ENCODE assay signal across 11 cellular contexts in the genomic region with DNA sequence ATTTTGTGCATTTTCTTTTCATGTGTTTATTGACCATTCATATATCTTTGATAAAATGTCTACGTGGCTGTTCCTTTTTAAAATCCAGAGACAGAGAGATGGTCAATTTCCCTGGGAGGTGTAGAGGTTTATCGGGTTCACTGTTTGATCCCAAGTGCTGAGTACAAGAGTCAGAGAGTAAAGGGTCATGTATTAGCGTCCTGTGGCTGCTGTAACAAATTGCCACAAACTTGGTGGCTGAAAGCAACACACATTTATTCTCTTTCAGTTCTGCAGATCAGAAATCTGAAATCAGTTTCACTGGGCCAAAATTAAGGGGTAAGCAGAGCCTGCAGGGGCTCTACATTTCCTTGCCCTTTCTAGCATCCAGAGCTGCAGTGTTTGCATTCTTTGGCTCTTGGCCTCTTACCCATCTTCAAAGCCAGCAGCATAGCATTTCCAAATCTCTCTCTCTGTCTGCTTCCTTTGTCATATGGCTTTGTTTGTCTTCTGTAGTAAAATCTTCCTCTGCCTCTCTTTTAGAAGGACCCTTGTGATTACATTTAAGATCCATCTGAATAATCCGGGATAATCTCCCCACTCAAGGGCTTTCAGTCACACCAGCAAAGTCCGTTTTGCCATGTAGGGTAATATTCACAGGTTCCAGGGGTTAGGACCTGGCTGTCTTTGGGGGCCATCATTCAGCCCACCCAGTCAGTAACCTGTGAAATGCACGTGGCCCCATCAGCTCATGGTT. TPM values are rescaled to one million over a fixed set of nuclear protein-coding genes. Genes with fewer than 3 reads are reported as not detected.
A peak's percentile ranks its signal among the peaks of the same experiment; 100 is the strongest.
DNase-seq lines count a peak whose midpoint lies in the region; ATAC-seq and TF ChIP-seq lines count a peak whose summit lies in the region.
"Had no signal": no experiment of that assay in that cellular context is flagged by ENCODE, and none has a peak within 500 bp of the region (broad histone marks: within the 10 kb centered on the region; RNA-seq: fewer than 3 reads in every experiment).

No MANE protein-coding gene starts in this region.

- peaks cover 0 to 10% of the 10 kb centered on the region in 2 donors for H3K4me1 Mint-ChIP-seq in stimulated activated naive B cell treated with anti-CD40 and anti-IgM and Interleukin-4, amounts not matched to agents 10 μg/mL and 1 μg/mL and 100 μg/mL, for 72 hours
- peaks cover 0 to 4% (median 3%) of the 10 kb centered on the region in 3 donors for H3K4me1 Mint-ChIP-seq in T-cell

- peaks cover 9 to 10% of the 10 kb centered on the region in 2 donors for H3K27me3 Mint-ChIP-seq in stimulated activated naive B cell treated with anti-CD40 and anti-IgM and Interleukin-4, amounts not matched to agents 10 μg/mL and 1 μg/mL and 100 μg/mL, for 72 hours
- peaks cover 2 to 4% of the 10 kb centered on the region in 2 donors for H3K27me3 Mint-ChIP-seq in T-cell

- peak overlapping the region; percentile 94 for H3K4me2 ChIP-seq in PC-3 (ENCODE audit: low read length)

- H3K79me2 ChIP-seq in PC-3 (ENCODE audit: low read length), result no peaks in the 10 kb centered on the region

- DNase-seq in GM04503 (ENCODE audit: low read depth) (peak; percentile 14), PC-3 (no peak), fibroblast of gingiva (ENCODE audit: low read depth) (peak; percentile 40), H4 (ENCODE audit: low spot score) (no peak), KG1 (lab: John Stamatoyannopoulos, UW) (no peak), T-cell (no peak)
- DNase-seq in stimulated activated naive B cell treated with anti-CD40 and anti-IgM and Interleukin-4, amounts not matched to agents 10 μg/mL and 1 μg/mL and 100 μg/mL, for 72 hours, result no peak
- DNase-seq in stimulated activated CD4-positive, alpha-beta T cell treated with anti-CD3 and anti-CD28 coated beads, Interleukin-15, amount 100 ng/mL, for 24 hours, result no peak
- DNase-seq: NCI-H2029 had no signal

- no peak overlapping the region for H3K4me3 ChIP-seq in PC-3 (ENCODE audit: low read length)

- H3K27me3 ChIP-seq in PC-3 (ENCODE audit: low read length), result no peaks in the 10 kb centered on the region

- intact Hi-C loops in PC-3 (cut with micrococcal nuclease), result no loop called here

- no peaks in the 10 kb centered on the region for H4K20me1 ChIP-seq in PC-3 (ENCODE audit: low read length)

- no peaks in the 10 kb centered on the region for H3K9me2 ChIP-seq in PC-3 (replicated peaks; ENCODE audit: low read length)

- peak overlapping the region; percentile 92 for H2AFZ ChIP-seq in PC-3 (ENCODE audit: low read length)

- no peak for TF ChIP-seq CTCF in PC-3 (conservative IDR thresholded peaks at IDR 0.05; ENCODE audit: low read depth, low read length)

- BruUV-seq in PC-3 (replicated peaks; lab: Mats Ljungman, UMichigan), result no TSS peak

- no peaks in the 10 kb centered on the region for H3K9me3 Mint-ChIP-seq in stimulated activated naive B cell treated with anti-CD40 and anti-IgM and Interleukin-4, amounts not matched to agents 10 μg/mL and 1 μg/mL and 100 μg/mL, for 72 hours
- no peaks in the 10 kb centered on the region for H3K9me3 Mint-ChIP-seq in T-cell
- H3K9me3 Mint-ChIP-seq: CD4-positive, CD25-positive, alpha-beta regulatory T cell had no signal

- peak overlapping the region; percentile 67; the same call in 1 of the 2 replicates for H3K27ac ChIP-seq in PC-3 (ENCODE audit: low read length)

- H3K9me3 ChIP-seq in PC-3 (ENCODE audit: low read length), result no peaks in the 10 kb centered on the region

- H3K36me3 ChIP-seq in PC-3 (ENCODE audit: low read depth, low read length), result no peaks in the 10 kb centered on the region

- POLR2A ChIA-PET in PC-3 (lab: Charles Lee; ENCODE audit: unreplicated experiment) (no interaction called here), T-cell (lab: Charles Lee) (no interaction called here)

- H3K4me3 Mint-ChIP-seq in stimulated activated naive B cell treated with anti-CD40 and anti-IgM and Interleukin-4, amounts not matched to agents 10 μg/mL and 1 μg/mL and 100 μg/mL, for 72 hours, result peak overlapping the region; percentile 63 to 79
- peak overlapping the region in 1 of 3 donors; percentile 50 for H3K4me3 Mint-ChIP-seq in T-cell
- H3K4me3 Mint-ChIP-seq: activated CD4-positive, alpha-beta T cell treated with anti-CD3 and anti-CD28 coated beads for 36 hours; CD4-positive, CD25-positive, alpha-beta regulatory T cell had no signal

- CTCF ChIA-PET in PC-3 (lab: Charles Lee) (interaction anchor here (0.6 to 1.9 kb wide), 5 partner anchors 48 to 319 kb away, joined by 3 to 15 read pairs (median 3); a partner anchor contains a TSS), T-cell (lab: Charles Lee) (interaction anchor here (0.6 to 3.0 kb wide), 10 partner anchors 9 to 618 kb away, joined by 3 to 48 read pairs (median 4); no protein-coding TSS in a partner anchor)

- H3K9ac ChIP-seq in PC-3 (ENCODE audit: low read length), result peak overlapping the region; percentile 86

- ATAC-seq in PC-3 (no peak), T-cell (replicated peaks in 1 of 4) (no peak)
- no peak for ATAC-seq in stimulated activated naive B cell treated with anti-CD40 and anti-IgM and Interleukin-4, amounts not matched to agents 10 μg/mL and 1 μg/mL and 100 μg/mL, for 72 hours (replicated peaks)

- no peak overlapping the region for H3K27ac Mint-ChIP-seq in stimulated activated naive B cell treated with anti-CD40 and anti-IgM and Interleukin-4, amounts not matched to agents 10 μg/mL and 1 μg/mL and 100 μg/mL, for 72 hours
- H3K27ac Mint-ChIP-seq in T-cell, result no peak overlapping the region
- H3K27ac Mint-ChIP-seq: activated CD4-positive, alpha-beta T cell treated with anti-CD3 and anti-CD28 coated beads for 36 hours; CD4-positive, CD25-positive, alpha-beta regulatory T cell had no signal

- H3F3A ChIP-seq in PC-3 (ENCODE audit: low read length, unreplicated experiment), result no peaks in the 10 kb centered on the region

- peaks cover 17% of the 10 kb centered on the region for H3K4me1 ChIP-seq in PC-3 (ENCODE audit: insufficient read depth, low read length)

- H3K36me3 Mint-ChIP-seq in stimulated activated naive B cell treated with anti-CD40 and anti-IgM and Interleukin-4, amounts not matched to agents 10 μg/mL and 1 μg/mL and 100 μg/mL, for 72 hours, result no peaks in the 10 kb centered on the region
- H3K36me3 Mint-ChIP-seq in T-cell, result no peaks in the 10 kb centered on the region
- H3K36me3 Mint-ChIP-seq: CD4-positive, CD25-positive, alpha-beta regulatory T cell had no signal

RNA-seq across cellular contexts. Expression of a gene that starts 49.9 kb away (rescaled TPM):
- 1.6 and 2.9 TPM in 2 replicates for total RNA-seq in PC-3 (2014; rRNA removed)
- total RNA-seq in H4 (2014; rRNA removed; shearing (Covaris generic)), result 2.6 and 2.8 TPM in 2 replicates
- total RNA-seq in T-cell, result under 1 TPM in 3 of 5 donors, not detected in 2; 0.15 to 0.19 (median 0.16) TPM
- total RNA-seq: CD4-positive, CD25-positive, alpha-beta regulatory T cell had no signal

Comparison
In these comparisons a context has a peak if more than half of its experiments do, and no peak if none do; other contexts are left out.
1. DNase-seq: peak in GM04503 (single experiment) and fibroblast of gingiva (single experiment); none in PC-3 (single experiment), stimulated activated naive B cell treated with anti-CD40 and anti-IgM and Interleukin-4, amounts not matched to agents 10 μg/mL and 1 μg/mL and 100 μg/mL, for 72 hours (single experiment), H4 (single experiment), KG1 (single experiment), T-cell (0 of 34) and stimulated activated CD4-positive, alpha-beta T cell treated with anti-CD3 and anti-CD28 coated beads, Interleukin-15, amount 100 ng/mL, for 24 hours (single experiment).